ENCODE assay signal across 1 cellular context in the genomic region with DNA sequence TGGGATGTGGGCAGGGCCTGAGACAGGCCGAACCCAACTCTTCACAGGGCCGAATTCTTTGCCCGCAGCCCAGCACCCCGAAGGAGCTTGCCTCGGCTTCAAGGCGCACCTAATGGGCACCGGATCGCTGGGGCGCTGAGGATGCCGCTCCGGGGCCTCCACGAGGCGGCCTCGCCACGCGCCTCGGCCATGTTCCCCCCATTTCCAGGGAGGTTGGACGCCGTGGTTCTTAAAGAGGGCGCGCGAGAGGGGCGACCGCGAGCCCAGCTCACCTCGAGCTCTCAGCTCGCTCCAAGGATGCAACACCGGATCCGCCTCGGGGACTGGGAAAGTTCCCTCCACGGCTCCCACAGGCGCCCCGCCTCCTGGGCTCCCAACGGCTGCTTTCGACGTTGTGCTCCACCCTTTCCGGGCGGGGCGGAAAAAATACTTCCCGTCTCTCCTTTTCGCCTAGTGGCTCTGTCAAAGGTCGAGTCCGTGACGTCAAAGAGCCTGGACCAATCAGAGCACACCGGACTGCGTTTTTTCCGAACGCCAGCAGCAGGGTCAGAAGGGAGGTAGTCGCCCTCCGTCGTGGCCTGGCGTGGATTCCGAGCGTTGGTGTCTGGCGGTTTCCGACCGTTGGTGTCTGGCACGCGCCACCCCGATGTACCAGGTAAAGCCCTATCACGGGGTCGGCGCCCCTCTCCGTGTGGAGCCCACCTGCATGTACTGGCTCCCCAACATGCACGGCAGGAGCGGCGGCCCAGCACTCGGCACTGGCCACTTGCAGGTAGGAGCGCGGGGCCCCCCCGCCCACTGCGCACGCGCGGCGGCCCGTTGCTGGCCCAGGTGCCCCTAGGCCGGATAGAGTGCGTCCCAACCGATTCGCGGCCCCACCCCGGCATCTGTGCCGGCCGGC.
TF ChIP-seq lines count a peak whose summit lies in the region.

No MANE protein-coding gene starts in this region.

TF ChIP-seq in HEK293, 187 proteins besides CTCF, POLR2A, EP300 and RAD21 (continued from another document):
- TF ChIP-seq, protein P1, sequence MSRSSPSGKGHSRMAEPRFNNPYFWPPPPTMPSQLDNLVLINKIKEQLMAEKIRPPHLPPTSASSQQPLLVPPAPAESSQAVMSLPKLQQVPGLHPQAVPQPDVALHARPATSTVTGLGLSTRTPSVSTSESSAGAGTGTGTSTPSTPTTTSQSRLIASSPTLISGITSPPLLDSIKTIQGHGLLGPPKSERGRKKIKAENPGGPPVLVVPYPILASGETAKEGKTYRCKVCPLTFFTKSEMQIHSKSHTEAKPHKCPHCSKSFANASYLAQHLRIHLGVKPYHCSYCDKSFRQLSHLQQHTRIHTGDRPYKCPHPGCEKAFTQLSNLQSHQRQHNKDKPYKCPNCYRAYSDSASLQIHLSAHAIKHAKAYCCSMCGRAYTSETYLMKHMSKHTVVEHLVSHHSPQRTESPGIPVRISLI (tag by site-specific recombination; IDR thresholded peaks at IDR 0.05) = peak; percentile 100
- TF ChIP-seq, protein P2, sequence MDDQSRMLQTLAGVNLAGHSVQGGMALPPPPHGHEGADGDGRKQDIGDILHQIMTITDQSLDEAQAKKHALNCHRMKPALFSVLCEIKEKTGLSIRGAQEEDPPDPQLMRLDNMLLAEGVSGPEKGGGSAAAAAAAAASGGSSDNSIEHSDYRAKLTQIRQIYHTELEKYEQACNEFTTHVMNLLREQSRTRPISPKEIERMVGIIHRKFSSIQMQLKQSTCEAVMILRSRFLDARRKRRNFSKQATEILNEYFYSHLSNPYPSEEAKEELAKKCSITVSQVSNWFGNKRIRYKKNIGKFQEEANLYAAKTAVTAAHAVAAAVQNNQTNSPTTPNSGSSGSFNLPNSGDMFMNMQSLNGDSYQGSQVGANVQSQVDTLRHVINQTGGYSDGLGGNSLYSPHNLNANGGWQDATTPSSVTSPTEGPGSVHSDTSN (CRISPR knock-in tag; IDR thresholded peaks at IDR 0.05) = peak; percentile 61; the same call in 1 of the 2 replicates
- TF ChIP-seq ZBTB20 (tag by site-specific recombination; IDR thresholded peaks at IDR 0.05) (peak; percentile 100), FEZF1 (tag by site-specific recombination; IDR thresholded peaks at IDR 0.05) (peak; percentile 82), IKZF3 (tag by site-specific recombination; IDR thresholded peaks at IDR 0.05) (peak; percentile 99), KLF16 (tag by site-specific recombination; IDR thresholded peaks at IDR 0.05) (peak; percentile 69; the same call in 1 of the 2 replicates), ZNF76 (tag by site-specific recombination; IDR thresholded peaks at IDR 0.05; ENCODE audit: borderline replicate concordance, low read depth) (peak; percentile 68; the same call in 1 of the 2 replicates), ZNF677 (tag by site-specific recombination; IDR thresholded peaks at IDR 0.05) (0 out of 2 replicates have a peak, but pooled peaks have one; percentile 17), ZNF335 (tag by site-specific recombination; conservative IDR thresholded peaks at IDR 0.05) (peak; percentile 97), ZXDB (tag by site-specific recombination; IDR thresholded peaks at IDR 0.05) (peak; percentile 96)
- TF ChIP-seq, protein P3, sequence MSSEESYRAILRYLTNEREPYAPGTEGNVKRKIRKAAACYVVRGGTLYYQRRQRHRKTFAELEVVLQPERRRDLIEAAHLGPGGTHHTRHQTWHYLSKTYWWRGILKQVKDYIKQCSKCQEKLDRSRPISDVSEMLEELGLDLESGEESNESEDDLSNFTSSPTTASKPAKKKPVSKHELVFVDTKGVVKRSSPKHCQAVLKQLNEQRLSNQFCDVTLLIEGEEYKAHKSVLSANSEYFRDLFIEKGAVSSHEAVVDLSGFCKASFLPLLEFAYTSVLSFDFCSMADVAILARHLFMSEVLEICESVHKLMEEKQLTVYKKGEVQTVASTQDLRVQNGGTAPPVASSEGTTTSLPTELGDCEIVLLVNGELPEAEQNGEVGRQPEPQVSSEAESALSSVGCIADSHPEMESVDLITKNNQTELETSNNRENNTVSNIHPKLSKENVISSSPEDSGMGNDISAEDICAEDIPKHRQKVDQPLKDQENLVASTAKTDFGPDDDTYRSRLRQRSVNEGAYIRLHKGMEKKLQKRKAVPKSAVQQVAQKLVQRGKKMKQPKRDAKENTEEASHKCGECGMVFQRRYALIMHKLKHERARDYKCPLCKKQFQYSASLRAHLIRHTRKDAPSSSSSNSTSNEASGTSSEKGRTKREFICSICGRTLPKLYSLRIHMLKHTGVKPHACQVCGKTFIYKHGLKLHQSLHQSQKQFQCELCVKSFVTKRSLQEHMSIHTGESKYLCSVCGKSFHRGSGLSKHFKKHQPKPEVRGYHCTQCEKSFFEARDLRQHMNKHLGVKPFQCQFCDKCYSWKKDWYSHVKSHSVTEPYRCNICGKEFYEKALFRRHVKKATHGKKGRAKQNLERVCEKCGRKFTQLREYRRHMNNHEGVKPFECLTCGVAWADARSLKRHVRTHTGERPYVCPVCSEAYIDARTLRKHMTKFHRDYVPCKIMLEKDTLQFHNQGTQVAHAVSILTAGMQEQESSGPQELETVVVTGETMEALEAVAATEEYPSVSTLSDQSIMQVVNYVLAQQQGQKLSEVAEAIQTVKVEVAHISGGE (tag by site-specific recombination; conservative IDR thresholded peaks at IDR 0.05; ENCODE audit: low read depth) = peak; percentile 80
- TF ChIP-seq, protein P4, sequence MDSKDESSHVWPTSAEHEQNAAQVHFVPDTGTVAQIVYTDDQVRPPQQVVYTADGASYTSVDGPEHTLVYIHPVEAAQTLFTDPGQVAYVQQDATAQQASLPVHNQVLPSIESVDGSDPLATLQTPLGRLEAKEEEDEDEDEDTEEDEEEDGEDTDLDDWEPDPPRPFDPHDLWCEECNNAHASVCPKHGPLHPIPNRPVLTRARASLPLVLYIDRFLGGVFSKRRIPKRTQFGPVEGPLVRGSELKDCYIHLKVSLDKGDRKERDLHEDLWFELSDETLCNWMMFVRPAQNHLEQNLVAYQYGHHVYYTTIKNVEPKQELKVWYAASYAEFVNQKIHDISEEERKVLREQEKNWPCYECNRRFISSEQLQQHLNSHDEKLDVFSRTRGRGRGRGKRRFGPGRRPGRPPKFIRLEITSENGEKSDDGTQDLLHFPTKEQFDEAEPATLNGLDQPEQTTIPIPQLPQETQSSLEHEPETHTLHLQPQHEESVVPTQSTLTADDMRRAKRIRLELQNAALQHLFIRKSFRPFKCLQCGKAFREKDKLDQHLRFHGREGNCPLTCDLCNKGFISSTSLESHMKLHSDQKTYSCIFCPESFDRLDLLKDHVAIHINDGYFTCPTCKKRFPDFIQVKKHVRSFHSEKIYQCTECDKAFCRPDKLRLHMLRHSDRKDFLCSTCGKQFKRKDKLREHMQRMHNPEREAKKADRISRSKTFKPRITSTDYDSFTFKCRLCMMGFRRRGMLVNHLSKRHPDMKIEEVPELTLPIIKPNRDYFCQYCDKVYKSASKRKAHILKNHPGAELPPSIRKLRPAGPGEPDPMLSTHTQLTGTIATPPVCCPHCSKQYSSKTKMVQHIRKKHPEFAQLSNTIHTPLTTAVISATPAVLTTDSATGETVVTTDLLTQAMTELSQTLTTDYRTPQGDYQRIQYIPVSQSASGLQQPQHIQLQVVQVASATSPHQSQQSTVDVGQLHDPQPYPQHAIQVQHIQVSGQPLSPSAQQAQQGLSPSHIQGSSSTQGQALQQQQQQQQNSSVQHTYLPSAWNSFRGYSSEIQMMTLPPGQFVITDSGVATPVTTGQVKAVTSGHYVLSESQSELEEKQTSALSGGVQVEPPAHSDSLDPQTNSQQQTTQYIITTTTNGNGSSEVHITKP (tag by site-specific recombination; IDR thresholded peaks at IDR 0.05) = peak; percentile 62; the same call in 1 of the 2 replicates
